Comparison of ENCODE assay signal across 26 cellular contexts in genomic region chr1:14323665-14324630, GRCh38.
"Had no signal": no experiment of that assay in that cellular context is flagged by ENCODE, and none has a peak within 500 bp of the region (broad histone marks: within the 10 kb centered on the region; RNA-seq: fewer than 3 reads in every experiment).

No MANE protein-coding gene starts in this region.

- H3K4me1 ChIP-seq: gastrocnemius medialis, left lung, neural progenitor cell, parathyroid adenoma, prostate gland, right atrium auricular region, sigmoid colon, spleen, upper lobe of right lung, uterus had no signal

- H2AFZ ChIP-seq: neural progenitor cell, parathyroid adenoma had no signal

- DNase-seq: effector CD4-positive, alpha-beta T cell; endodermal cell; foreskin fibroblast; gastrocnemius medialis; head of caudate nucleus; kidney; left lung; mesenchymal stem cell; mucosa of descending colon; naive B cell; sigmoid colon; spleen; stimulated activated CD4-positive, alpha-beta T cell treated with anti-CD3 and anti-CD28 coated beads, Interleukin-4, amount 100 ng/mL, for 4 hours; transverse colon; upper lobe of right lung; uterus had no signal

- H3K36me3 ChIP-seq: gastrocnemius medialis, left lung, neural progenitor cell, prostate gland, right atrium auricular region, sigmoid colon, spleen, thoracic aorta, transverse colon, upper lobe of right lung, uterus had no signal

- H3K79me2 ChIP-seq: parathyroid adenoma had no signal

- ATAC-seq: esophagus mucosa; gastrocnemius medialis; left lung; mucosa of descending colon; natural killer cell treated with Interleukin-12 subunit alpha and Interleukin-12 subunit beta and Interleukin-15 and Interleukin-18, amount 100 ng/mL, for 72 hours; stimulated activated memory B cell treated with anti-CD40 and anti-IgM and Interleukin-4, amounts not matched to agents 10 μg/mL and 1 μg/mL and 100 μg/mL, for 72 hours; upper lobe of right lung had no signal

- H3K27ac ChIP-seq: dorsolateral prefrontal cortex, epithelial cell of prostate, gastrocnemius medialis, left lung, neural progenitor cell, parathyroid adenoma, prostate gland, right atrium auricular region, sigmoid colon, spleen, thoracic aorta, transverse colon, upper lobe of right lung, uterus had no signal

- H3K4me3 ChIP-seq: dorsolateral prefrontal cortex, gastrocnemius medialis, left lung, mucosa of descending colon, neural progenitor cell, prostate gland, right atrium auricular region, sigmoid colon, spleen, thoracic aorta, transverse colon, upper lobe of right lung, uterus had no signal

- H3K9me3 ChIP-seq: gastrocnemius medialis, mucosa of descending colon, prostate gland, right atrium auricular region, thoracic aorta, transverse colon, upper lobe of right lung, uterus had no signal

- H3K4me2 ChIP-seq: neural progenitor cell had no signal
